1 cellular context compared by ENCODE assay signal in the genomic region with DNA sequence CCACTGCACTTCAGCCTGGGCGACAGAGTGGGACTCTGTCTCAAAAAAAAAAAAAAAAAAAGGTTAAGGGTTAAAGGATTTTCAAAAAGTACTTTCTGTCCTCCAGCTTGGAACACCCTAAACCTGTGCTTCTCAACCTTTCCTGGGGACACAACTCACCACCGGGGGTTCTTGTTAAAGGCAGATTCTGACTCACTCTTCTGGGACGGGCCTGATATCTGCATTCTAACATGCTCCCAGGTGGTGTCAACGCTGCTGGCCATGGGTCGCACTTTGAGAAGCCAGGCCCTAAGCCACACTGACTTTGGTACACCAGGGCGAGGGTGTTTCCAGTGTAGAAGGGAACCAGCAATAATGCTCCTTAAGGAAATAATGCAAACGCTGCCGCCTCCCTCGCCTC.
TF ChIP-seq lines count a peak whose summit lies in the region.

No MANE protein-coding gene starts in this region.

TF ChIP-seq in GM23338, 12 proteins besides CTCF, POLR2A, EP300 and RAD21:
- TF ChIP-seq EZH2 (IDR thresholded peaks at IDR 0.05; ENCODE audit: low read depth, unreplicated experiment), result no peak
- TF ChIP-seq, protein P1, sequence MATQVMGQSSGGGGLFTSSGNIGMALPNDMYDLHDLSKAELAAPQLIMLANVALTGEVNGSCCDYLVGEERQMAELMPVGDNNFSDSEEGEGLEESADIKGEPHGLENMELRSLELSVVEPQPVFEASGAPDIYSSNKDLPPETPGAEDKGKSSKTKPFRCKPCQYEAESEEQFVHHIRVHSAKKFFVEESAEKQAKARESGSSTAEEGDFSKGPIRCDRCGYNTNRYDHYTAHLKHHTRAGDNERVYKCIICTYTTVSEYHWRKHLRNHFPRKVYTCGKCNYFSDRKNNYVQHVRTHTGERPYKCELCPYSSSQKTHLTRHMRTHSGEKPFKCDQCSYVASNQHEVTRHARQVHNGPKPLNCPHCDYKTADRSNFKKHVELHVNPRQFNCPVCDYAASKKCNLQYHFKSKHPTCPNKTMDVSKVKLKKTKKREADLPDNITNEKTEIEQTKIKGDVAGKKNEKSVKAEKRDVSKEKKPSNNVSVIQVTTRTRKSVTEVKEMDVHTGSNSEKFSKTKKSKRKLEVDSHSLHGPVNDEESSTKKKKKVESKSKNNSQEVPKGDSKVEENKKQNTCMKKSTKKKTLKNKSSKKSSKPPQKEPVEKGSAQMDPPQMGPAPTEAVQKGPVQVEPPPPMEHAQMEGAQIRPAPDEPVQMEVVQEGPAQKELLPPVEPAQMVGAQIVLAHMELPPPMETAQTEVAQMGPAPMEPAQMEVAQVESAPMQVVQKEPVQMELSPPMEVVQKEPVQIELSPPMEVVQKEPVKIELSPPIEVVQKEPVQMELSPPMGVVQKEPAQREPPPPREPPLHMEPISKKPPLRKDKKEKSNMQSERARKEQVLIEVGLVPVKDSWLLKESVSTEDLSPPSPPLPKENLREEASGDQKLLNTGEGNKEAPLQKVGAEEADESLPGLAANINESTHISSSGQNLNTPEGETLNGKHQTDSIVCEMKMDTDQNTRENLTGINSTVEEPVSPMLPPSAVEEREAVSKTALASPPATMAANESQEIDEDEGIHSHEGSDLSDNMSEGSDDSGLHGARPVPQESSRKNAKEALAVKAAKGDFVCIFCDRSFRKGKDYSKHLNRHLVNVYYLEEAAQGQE (IDR thresholded peaks at IDR 0.05; ENCODE audit: unreplicated experiment), result no peak
